Comparison of ENCODE assay signal across 26 cellular contexts in the genomic region with DNA sequence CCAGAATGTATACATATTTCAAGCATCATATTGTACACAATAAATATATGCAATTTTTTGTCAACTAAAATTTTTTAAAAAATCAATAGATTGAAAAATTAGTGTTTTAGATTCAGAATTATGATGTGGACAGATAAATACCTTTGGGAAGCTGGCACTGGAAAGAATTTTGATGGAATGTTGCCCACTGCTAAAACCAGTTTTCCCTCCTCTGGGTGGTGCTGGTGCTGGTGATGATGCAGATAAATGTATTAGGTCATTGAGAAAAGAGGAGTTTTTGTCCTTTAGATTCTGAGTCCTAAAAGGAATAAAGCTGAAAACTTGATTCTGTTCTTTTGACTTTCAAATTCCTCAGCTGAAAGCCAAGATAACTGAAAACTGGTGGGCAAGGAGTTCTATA.
"Had no signal": no experiment of that assay in that cellular context is flagged by ENCODE, and none has a peak within 500 bp of the region (broad histone marks: within the 10 kb centered on the region; RNA-seq: fewer than 3 reads in every experiment).

No MANE protein-coding gene starts in this region.

- H3K79me2 ChIP-seq: parathyroid adenoma had no signal

- H3K4me3 ChIP-seq: neural progenitor cell, ovary, psoas muscle, right lobe of liver, sigmoid colon, stomach, suprapubic skin, testis, tibial artery, transverse colon, upper lobe of left lung, uterus had no signal

- FAIRE-seq: small intestine had no signal

- ATAC-seq: naive thymus-derived CD4-positive, alpha-beta T cell; natural killer cell; psoas muscle; right cardiac atrium; right lobe of liver; stimulated activated effector memory CD8-positive, alpha-beta T cell treated with anti-CD3 and anti-CD28 coated beads, Interleukin-12 subunit alpha, Interleukin-12 subunit beta, amount 100 ng/mL, for 72 hours; stimulated activated naive B cell treated with anti-CD40 and anti-IgM and Interleukin-4, amounts not matched to agents 10 μg/mL and 1 μg/mL and 100 μg/mL, for 72 hours had no signal

- H2AFZ ChIP-seq: neural progenitor cell, parathyroid adenoma had no signal

- H3K27me3 ChIP-seq: neural progenitor cell, ovary, right lobe of liver, sigmoid colon, stomach, suprapubic skin, testis, tibial artery, transverse colon, upper lobe of left lung, uterus had no signal

- H3K36me3 ChIP-seq: neural progenitor cell, ovary, right lobe of liver, sigmoid colon, stomach, suprapubic skin, tibial artery, transverse colon, upper lobe of left lung, uterus had no signal

- H3K4me2 ChIP-seq: neural progenitor cell had no signal

- DNase-seq: naive thymus-derived CD4-positive, alpha-beta T cell; natural killer cell; occipital lobe; ovary; posterior cingulate gyrus; psoas muscle; right cardiac atrium; right lobe of liver; sigmoid colon; small intestine; stimulated activated CD4-positive, alpha-beta T cell treated with anti-CD3 and anti-CD28 coated beads, Interleukin-15, amount 100 ng/mL, for 24 hours; stimulated activated CD4-positive, alpha-beta T cell treated with anti-CD3 and anti-CD28 coated beads, Interleukin-2, amount 100 ng/mL, for 24 hours; stimulated activated CD4-positive, alpha-beta T cell treated with anti-CD3 and anti-CD28 coated beads, Interleukin-2, amount 100 ng/mL, for 48 hours; stimulated activated CD4-positive, alpha-beta T cell treated with anti-CD3 and anti-CD28 coated beads, Interleukin-4, amount 100 ng/mL, for 24 hours; stimulated activated naive B cell treated with anti-CD40 and anti-IgM and Interleukin-4, amounts not matched to agents 10 μg/mL and 1 μg/mL and 100 μg/mL, for 72 hours; stimulated activated naive CD4-positive, alpha-beta T cell treated with Interleukin-2 at 50 U/mL for 16 hours; stomach; testis; tibial artery; transverse colon; upper lobe of left lung; uterus had no signal

- H3K9me3 ChIP-seq: ovary, psoas muscle, right lobe of liver, sigmoid colon, stomach, suprapubic skin, testis, tibial artery, transverse colon, upper lobe of left lung, uterus had no signal

- H3K9ac ChIP-seq: neural progenitor cell, parathyroid adenoma had no signal

- H3K27ac ChIP-seq: neural progenitor cell, ovary, parathyroid adenoma, psoas muscle, right lobe of liver, sigmoid colon, stomach, suprapubic skin, testis, tibial artery, transverse colon, upper lobe of left lung, uterus had no signal

- H3K4me1 ChIP-seq: neural progenitor cell, parathyroid adenoma, psoas muscle, right lobe of liver, sigmoid colon, suprapubic skin, tibial artery, upper lobe of left lung, uterus had no signal
